In genomic region chr18:54983041-54983686, GRCh38 we compare ENCODE assay signal across 9 cellular contexts. TPM values are rescaled to one million over a fixed set of nuclear protein-coding genes. Genes with fewer than 3 reads are reported as not detected.
DNase-seq lines count a peak whose midpoint lies in the region; ATAC-seq, FAIRE-seq and TF ChIP-seq lines count a peak whose summit lies in the region.
"Had no signal": no experiment of that assay in that cellular context is flagged by ENCODE, and none has a peak within 500 bp of the region (broad histone marks: within the 10 kb centered on the region; RNA-seq: fewer than 3 reads in every experiment).

No MANE protein-coding gene starts in this region.

- peak; percentile 37 for DNase-seq in COLO829 (ENCODE audit: low spot score)
- DNase-seq in NCI-H774 (lab: John Stamatoyannopoulos, UW): peak; percentile 5
- peak; percentile 64 for DNase-seq in bronchial epithelial cell (ENCODE audit: low read depth)
- peak; percentile 44 for DNase-seq in HepG2 (ENCODE audit: low spot score)
- no peak for DNase-seq in vagina (ENCODE audit: extremely low spot score in 2 of 2)
- no peak for DNase-seq in NCI-H1048 (lab: John Stamatoyannopoulos, UW)

- H3K79me2 ChIP-seq in HepG2 (ENCODE audit: insufficient read depth, low read length): no peaks in the 10 kb centered on the region

- ATAC-seq in GM19035 (IDR thresholded peaks at IDR 0.05; ENCODE audit: unreplicated experiment) (peak; percentile 79), HG03442 (IDR thresholded peaks at IDR 0.05; ENCODE audit: unreplicated experiment) (peak; percentile 72), HepG2 (peak; percentile 89)

- H3K27ac ChIP-seq in HepG2 (ENCODE audit: extremely low read length, insufficient read depth, low read length) (no peak overlapping the region), vagina (no peak overlapping the region)

- H3K36me3 ChIP-seq in bronchial epithelial cell (ENCODE audit: control insufficient read depth, insufficient read depth, low read length) (no peaks in the 10 kb centered on the region), HepG2 (replicated peaks in 1 of 2; ENCODE audit: control insufficient read depth in 1 of 2, insufficient read depth in 2 of 2, low read length in 2 of 2) (no peaks in the 10 kb centered on the region), vagina (no peaks in the 10 kb centered on the region)

- no peak overlapping the region for H2AFZ ChIP-seq in HepG2 (ENCODE audit: low read length)

- no peaks in the 10 kb centered on the region for H3K4me1 ChIP-seq in HepG2 (ENCODE audit: insufficient read depth, low read length)
- no peaks in the 10 kb centered on the region for H3K4me1 ChIP-seq in vagina

- TF ChIP-seq CTCF in bronchial epithelial cell (IDR thresholded peaks at IDR 0.05; ENCODE audit: insufficient read depth, low read length, severe bottlenecking) (peak; percentile 52), HepG2 (CRISPR knock-in tag; IDR thresholded peaks at IDR 0.05) (peak; percentile 79), vagina (IDR thresholded peaks at IDR 0.05) (peak; percentile 26 to 75 (median 66))

- no TSS peak for BruUV-seq in HepG2 (replicated peaks; lab: Mats Ljungman, UMichigan)

- no peak overlapping the region for H3K9ac ChIP-seq in HepG2 (ENCODE audit: insufficient read depth, low read depth, low read length)

- TF ChIP-seq POLR2A in HepG2 (IDR thresholded peaks at IDR 0.05; ENCODE audit: insufficient read depth in 1 of 2, low read depth in 2 of 2, low read length in 2 of 2) (no peak), vagina (IDR thresholded peaks at IDR 0.05) (no peak)

- FAIRE-seq in bronchial epithelial cell (lab: Jason Lieb, UNC) (no peak), HepG2 (lab: Jason Lieb, UNC) (peak; percentile 78)

- H3K9me3 ChIP-seq in HepG2 (ENCODE audit: low read length): no peaks in the 10 kb centered on the region
- no peaks in the 10 kb centered on the region for H3K9me3 ChIP-seq in vagina

- H4K20me1 ChIP-seq in HepG2 (ENCODE audit: insufficient read depth, low read length): no peaks in the 10 kb centered on the region

- CTCF ChIA-PET in HepG2 (lab: Yijun Ruan, JAX; ENCODE audit: low intra/inter-chr PET ratio, low total read pairs): interaction anchor here (1.2 to 3.1 kb wide), 4 partner anchors 67 to 539 kb away, joined by 4 to 22 read pairs (median 6); no protein-coding TSS in a partner anchor

- H3K27me3 ChIP-seq in bronchial epithelial cell (ENCODE audit: control insufficient read depth, insufficient read depth, low read length) (no peaks in the 10 kb centered on the region), HepG2 (ENCODE audit: control insufficient read depth in 1 of 2, insufficient read depth in 2 of 2, low read length in 2 of 2) (0 out of 5 replicates have a peak, but pooled peaks cover 0 to 2% of the 10 kb centered on the region in 2 experiments), vagina (no peaks in the 10 kb centered on the region)

- intact Hi-C loops in HepG2 (cut with micrococcal nuclease; ENCODE audit: unreplicated experiment): loop anchor here (1.0 to 5.0 kb wide), 5 partner anchors 67 to 538 kb away; partner anchors contain the start of gene RAB27B
- intact Hi-C loops in vagina (cut with DNase I): loop anchor here (5.0 kb wide), 2 partner anchors 306 to 596 kb away; no protein-coding TSS in a partner anchor

- 13% methylated on average over 9 of the region's 9 CpGs for WGBS in HepG2 (ENCODE audit: low lambda C conversion rate)

- TF ChIP-seq EP300 in HepG2 (IDR thresholded peaks at IDR 0.05; ENCODE audit: low read depth in 2 of 2, low read length in 2 of 2): no peak
- TF ChIP-seq EP300 in HepG2 (CRISPR knock-in tag; IDR thresholded peaks at IDR 0.05; ENCODE audit: borderline replicate concordance): no peak

- peak; percentile 65; the same call in 1 of the 2 replicates for TF ChIP-seq RAD21 in HepG2 (CRISPR knock-in tag; IDR thresholded peaks at IDR 0.05)

- H3K4me3 ChIP-seq in bronchial epithelial cell (ENCODE audit: low read depth, low read length): no peak overlapping the region
- H3K4me3 ChIP-seq in HepG2 (replicated peaks in 1 of 3; ENCODE audit: insufficient read depth in 1 of 3, low read depth in 2 of 3, low read length in 3 of 3): no peak overlapping the region
- H3K4me3 ChIP-seq in vagina: no peak overlapping the region

- no peak overlapping the region for H3K4me2 ChIP-seq in HepG2 (ENCODE audit: low read depth, low read length)

- in situ Hi-C loops in HepG2 (cut with HindIII; ENCODE audit: extremely low pct_ligation_motif_present, low pct_unique_long_range_greater_than_20kb): loop anchor here (5.0 kb wide), 1 partner anchor 306 kb away; no protein-coding TSS in a partner anchor

- POLR2A ChIA-PET in HepG2 (lab: Yijun Ruan, JAX): no interaction called here

TF ChIP-seq in HepG2, 621 proteins besides CTCF, POLR2A, EP300 and RAD21 (continues in another document):
- no peak for TF ChIP-seq FIP1L1 (IDR thresholded peaks at IDR 0.05; ENCODE audit: borderline replicate concordance, insufficient read depth, low read depth, low read length)
- no peak for TF ChIP-seq ZNF451 (CRISPR knock-in tag; IDR thresholded peaks at IDR 0.05)
- peak; percentile 36; the same call in 1 of the 2 replicates for TF ChIP-seq ELF3 (CRISPR knock-in tag; IDR thresholded peaks at IDR 0.05)
- TF ChIP-seq ARID4A (CRISPR knock-in tag; IDR thresholded peaks at IDR 0.05; ENCODE audit: borderline replicate concordance): no peak
- peak; percentile 91 for TF ChIP-seq STAG1 (CRISPR knock-in tag; IDR thresholded peaks at IDR 0.05)
- peak; percentile 86 for TF ChIP-seq SMC3 (IDR thresholded peaks at IDR 0.05; ENCODE audit: low read length)

RNA-seq across cellular contexts. Expression of gene CCDC68, which starts 23.9 kb away (rescaled TPM):
- total RNA-seq in bronchial epithelial cell (3.5 and 4.2 TPM in 2 replicates), HepG2 (2016; rRNA removed; fragmentation: Illumina TruSeq; extraction: Trizol) (4.6 and 4.9 TPM in 2 replicates), vagina (8.1 TPM)
- 2.6 and 2.8 TPM in 2 replicates for total RNA-seq in HepG2 (2016; cell fraction: cytosol; rRNA removed; fragmentation: Illumina TruSeq; extraction: Trizol; ENCODE audit: low read depth)
- 4.5 and 4.9 TPM in 2 replicates for total RNA-seq in HepG2 (2016; cell fraction: insoluble cytoplasmic fraction; rRNA removed; fragmentation: Illumina TruSeq; extraction: Trizol)
- 4.2 and 5.0 TPM in 2 replicates for total RNA-seq in HepG2 (2016; cell fraction: membrane; rRNA removed; fragmentation: Illumina TruSeq; extraction: Trizol)
- total RNA-seq in HepG2 (2016; cell fraction: nucleus; rRNA removed; fragmentation: Illumina TruSeq; extraction: Trizol): 6.5 and 6.9 TPM in 2 replicates
- polyA plus RNA-seq in HepG2 (2011; rRNA removed): 10.9 and 13.3 TPM in 2 replicates
- polyA plus RNA-seq in HepG2 (2011; cell fraction: cytosol; rRNA removed): 3.3 and 5.0 TPM in 2 replicates
- polyA plus RNA-seq in HepG2 (2011; cell fraction: nucleus; rRNA removed): 19.7 and 21.0 TPM in 2 replicates
- 13.4 and 15.8 TPM in 2 replicates for polyA plus RNA-seq in HepG2 (2012)
- polyA plus RNA-seq in HepG2 (2016; cell fraction: cytosol; fragmentation: Illumina TruSeq; extraction: Trizol; ENCODE audit: low read depth): 2.5 and 3.0 TPM in 2 replicates
- polyA plus RNA-seq in HepG2 (2016; cell fraction: insoluble cytoplasmic fraction; fragmentation: Illumina TruSeq; extraction: Trizol; ENCODE audit: low read depth): 3.8 TPM in 2 replicates
- 2.8 and 3.0 TPM in 2 replicates for polyA plus RNA-seq in HepG2 (2016; cell fraction: membrane; fragmentation: Illumina TruSeq; extraction: Trizol; ENCODE audit: low read depth)
- polyA plus RNA-seq in HepG2 (2016; cell fraction: nucleus; fragmentation: Illumina TruSeq; extraction: Trizol; ENCODE audit: insufficient read depth, low read depth): 5.3 and 6.1 TPM in 2 replicates
- polyA minus RNA-seq in HepG2 (2011; rRNA and poly(A)+ RNA removed; ENCODE audit: low replicate concordance): 4.1 and 5.9 TPM in 2 replicates
- 5.6 and 7.5 TPM in 2 replicates for polyA minus RNA-seq in HepG2 (2011; cell fraction: cytosol; rRNA and poly(A)+ RNA removed)
- polyA minus RNA-seq in HepG2 (2011; cell fraction: nucleus; rRNA and poly(A)+ RNA removed): 51.3 and 53.7 TPM in 2 replicates
- total RNA-seq: T-helper 2 cell treated with Interferon-gamma antibody and Interleukin-4, amounts not matched to agents 100 ng/mL and 5 ng/mL, for 36 hours had no signal

Comparison
In these comparisons a context has a peak if more than half of its experiments do, and no peak if none do; other contexts are left out.
1. DNase-seq: peak in COLO829 (single experiment), NCI-H774 (single experiment), bronchial epithelial cell (single experiment) and HepG2 (single experiment); none in vagina (0 of 2) and NCI-H1048 (single experiment).
2. Peak in every context shown above with its lines, with median percentiles within 50 percentile points of each other: ATAC-seq and CTCF ChIP-seq.